ENCODE assay signal across 1 cellular context in the genomic region with DNA sequence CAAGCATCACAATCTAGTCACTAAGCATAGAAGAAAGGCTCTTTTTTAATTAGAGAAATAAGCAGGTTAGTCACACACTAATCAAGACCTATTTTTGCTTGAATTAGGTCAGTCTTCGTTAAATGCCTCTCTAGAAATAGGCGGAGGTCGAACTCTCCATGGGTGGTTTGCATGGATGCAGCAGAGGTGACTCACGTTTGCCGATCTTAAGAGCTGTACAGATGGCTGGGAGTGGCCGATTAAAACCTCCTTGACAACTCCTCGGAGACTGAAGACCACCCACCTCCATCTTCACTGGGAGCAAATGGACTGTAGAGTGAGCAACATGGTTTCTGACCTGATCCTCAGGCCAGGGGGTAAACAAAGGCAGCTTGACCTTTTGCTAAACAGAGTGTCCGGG.
TF ChIP-seq lines count a peak whose summit lies in the region.

No MANE protein-coding gene starts in this region.

TF ChIP-seq in GM23338, 12 proteins besides CTCF, POLR2A, EP300 and RAD21 (continued from another document):
- TF ChIP-seq, protein P1, sequence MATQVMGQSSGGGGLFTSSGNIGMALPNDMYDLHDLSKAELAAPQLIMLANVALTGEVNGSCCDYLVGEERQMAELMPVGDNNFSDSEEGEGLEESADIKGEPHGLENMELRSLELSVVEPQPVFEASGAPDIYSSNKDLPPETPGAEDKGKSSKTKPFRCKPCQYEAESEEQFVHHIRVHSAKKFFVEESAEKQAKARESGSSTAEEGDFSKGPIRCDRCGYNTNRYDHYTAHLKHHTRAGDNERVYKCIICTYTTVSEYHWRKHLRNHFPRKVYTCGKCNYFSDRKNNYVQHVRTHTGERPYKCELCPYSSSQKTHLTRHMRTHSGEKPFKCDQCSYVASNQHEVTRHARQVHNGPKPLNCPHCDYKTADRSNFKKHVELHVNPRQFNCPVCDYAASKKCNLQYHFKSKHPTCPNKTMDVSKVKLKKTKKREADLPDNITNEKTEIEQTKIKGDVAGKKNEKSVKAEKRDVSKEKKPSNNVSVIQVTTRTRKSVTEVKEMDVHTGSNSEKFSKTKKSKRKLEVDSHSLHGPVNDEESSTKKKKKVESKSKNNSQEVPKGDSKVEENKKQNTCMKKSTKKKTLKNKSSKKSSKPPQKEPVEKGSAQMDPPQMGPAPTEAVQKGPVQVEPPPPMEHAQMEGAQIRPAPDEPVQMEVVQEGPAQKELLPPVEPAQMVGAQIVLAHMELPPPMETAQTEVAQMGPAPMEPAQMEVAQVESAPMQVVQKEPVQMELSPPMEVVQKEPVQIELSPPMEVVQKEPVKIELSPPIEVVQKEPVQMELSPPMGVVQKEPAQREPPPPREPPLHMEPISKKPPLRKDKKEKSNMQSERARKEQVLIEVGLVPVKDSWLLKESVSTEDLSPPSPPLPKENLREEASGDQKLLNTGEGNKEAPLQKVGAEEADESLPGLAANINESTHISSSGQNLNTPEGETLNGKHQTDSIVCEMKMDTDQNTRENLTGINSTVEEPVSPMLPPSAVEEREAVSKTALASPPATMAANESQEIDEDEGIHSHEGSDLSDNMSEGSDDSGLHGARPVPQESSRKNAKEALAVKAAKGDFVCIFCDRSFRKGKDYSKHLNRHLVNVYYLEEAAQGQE (IDR thresholded peaks at IDR 0.05; ENCODE audit: unreplicated experiment), result no peak
- TF ChIP-seq STAT1 (IDR thresholded peaks at IDR 0.05; ENCODE audit: unreplicated experiment), result no peak
- no peak for TF ChIP-seq JUNB (IDR thresholded peaks at IDR 0.05; ENCODE audit: unreplicated experiment)
- no peak for TF ChIP-seq CREB1 (CRISPR knock-in tag; IDR thresholded peaks at IDR 0.05; ENCODE audit: low read depth)
